In genomic region chr7:5424689-5425506, GRCh38 we compare ENCODE assay signal across 8 cellular contexts. TPM values are rescaled to one million over a fixed set of nuclear protein-coding genes. Genes with fewer than 3 reads are reported as not detected.
DNase-seq lines count a peak whose midpoint lies in the region; ATAC-seq, FAIRE-seq and TF ChIP-seq lines count a peak whose summit lies in the region.

No MANE protein-coding gene starts in this region.

- H3K36me3 ChIP-seq in breast epithelium (no peaks in the 10 kb centered on the region), keratinocyte (ENCODE audit: control insufficient read depth in 2 of 2, extremely low read depth in 1 of 2, insufficient read depth in 2 of 2, low read length in 2 of 2) (no peaks in the 10 kb centered on the region), smooth muscle cell (ENCODE audit: low read depth) (no peaks in the 10 kb centered on the region)

- no peak for FAIRE-seq in keratinocyte (lab: Jason Lieb, UNC)

- H3K79me2 ChIP-seq in keratinocyte (ENCODE audit: control insufficient read depth, insufficient read depth, low read length) (peaks cover 78% of the 10 kb centered on the region), smooth muscle cell (ENCODE audit: low read depth) (peaks cover 52% of the 10 kb centered on the region)

- no peaks in the 10 kb centered on the region for H3F3A ChIP-seq in smooth muscle cell (ENCODE audit: low read depth)

- no peaks in the 10 kb centered on the region for H3K9me1 ChIP-seq in keratinocyte (ENCODE audit: control insufficient read depth, extremely low read depth, insufficient read depth, low read length)

- H2AFZ ChIP-seq in keratinocyte (ENCODE audit: control insufficient read depth, low read length) = no peak overlapping the region
- H2AFZ ChIP-seq in smooth muscle cell (ENCODE audit: low read depth) = peak overlapping the region; percentile 7

- no peaks in the 10 kb centered on the region for H3K9me3 ChIP-seq in breast epithelium
- no peaks in the 10 kb centered on the region for H3K9me3 ChIP-seq in keratinocyte (ENCODE audit: control insufficient read depth, low read depth, low read length)
- H3K9me3 ChIP-seq in smooth muscle cell (replicated peaks; ENCODE audit: low read depth) = no peaks in the 10 kb centered on the region

- H4K20me1 ChIP-seq in keratinocyte (ENCODE audit: control insufficient read depth, extremely low read depth, insufficient read depth, low read length) (no peaks in the 10 kb centered on the region), smooth muscle cell (ENCODE audit: low read depth) (peaks cover 12% of the 10 kb centered on the region)

- peak; percentile 2 for DNase-seq in activated effector memory CD4-positive, alpha-beta T cell treated with Interleukin-2 at 50 U/mL for 16 hours
- DNase-seq in activated effector memory CD4-positive, alpha-beta T cell treated with anti-CD3 and anti-CD28 coated beads, Interleukin-2, amount 50 U/mL, for 16 hours = no peak
- peak; percentile 78 for DNase-seq in NCI-H82 treated with DMSO at 0.1 percent for 48 hours (lab: John Stamatoyannopoulos, UW; ENCODE audit: unreplicated experiment)
- no peak for DNase-seq in breast epithelium (ENCODE audit: low spot score in 2 of 2)
- no peak for DNase-seq in keratinocyte (ENCODE audit: low read depth, low spot score)
- DNase-seq in smooth muscle cell (lab: John Stamatoyannopoulos, UW; ENCODE audit: unreplicated experiment) = no peak
- no peak for DNase-seq in NCI-H1436 treated with DMSO at 0.1 percent for 48 hours (lab: John Stamatoyannopoulos, UW)

- peak overlapping the region; percentile 99 for H3K27ac ChIP-seq in breast epithelium
- peak overlapping the region; percentile 96 for H3K27ac ChIP-seq in keratinocyte (ENCODE audit: control insufficient read depth, insufficient read depth, low read length)
- H3K27ac ChIP-seq in smooth muscle cell (ENCODE audit: low read depth) = peak overlapping the region; percentile 97

- TF ChIP-seq POLR2A in breast epithelium (IDR thresholded peaks at IDR 0.05) = no peak

- ATAC-seq in GM18873 (IDR thresholded peaks at IDR 0.05; ENCODE audit: low FRiP score, unreplicated experiment) = no peak

- peak overlapping the region; percentile 99 for H3K9ac ChIP-seq in keratinocyte (ENCODE audit: control insufficient read depth, extremely low read depth, insufficient read depth, low read length)
- peak overlapping the region; percentile 89 for H3K9ac ChIP-seq in smooth muscle cell (ENCODE audit: low read depth)

- H3K27me3 ChIP-seq in breast epithelium (no peaks in the 10 kb centered on the region), keratinocyte (ENCODE audit: control insufficient read depth, extremely low read depth, insufficient read depth, low read length) (no peaks in the 10 kb centered on the region), smooth muscle cell (ENCODE audit: low read depth) (no peaks in the 10 kb centered on the region)

- intact Hi-C loops in breast epithelium (cut with DNase I; ENCODE audit: low total_unique reads) = no loop called here

- TF ChIP-seq CTCF in breast epithelium (IDR thresholded peaks at IDR 0.05) (no peak), keratinocyte (optimal IDR thresholded peaks at IDR 0.05 in 1 of 3, IDR thresholded peaks at IDR 0.05 in 1 of 3, conservative IDR thresholded peaks at IDR 0.05 in 1 of 3; ENCODE audit: extremely low read depth in 1 of 3, insufficient read depth in 2 of 3, low read length in 3 of 3) (no peak), smooth muscle cell (IDR thresholded peaks at IDR 0.05; ENCODE audit: borderline replicate concordance, insufficient read depth, poor library complexity, severe bottlenecking) (no peak)

- H3K4me1 ChIP-seq in breast epithelium = peaks cover 0 to 7% of the 10 kb centered on the region in 2 donors
- no peaks in the 10 kb centered on the region for H3K4me1 ChIP-seq in keratinocyte (ENCODE audit: control insufficient read depth, extremely low read depth, insufficient read depth, low read length)
- peaks cover 18% of the 10 kb centered on the region for H3K4me1 ChIP-seq in smooth muscle cell (ENCODE audit: low read depth)

- 1% methylated on average over 50 of the region's 55 CpGs for WGBS in smooth muscle cell (ENCODE audit: low lambda C conversion rate)

- dilution Hi-C loops in keratinocyte (cut with MboI; ENCODE audit: extremely low pct_ligation_motif_present, low sequenced_read_pairs) = no loop called here

- H3K4me3 ChIP-seq in breast epithelium (peak overlapping the region; percentile 93 to 98 (median 95)), keratinocyte (ENCODE audit: control insufficient read depth in 2 of 3, extremely low read depth in 1 of 3, insufficient read depth in 2 of 3, low read depth in 1 of 3, low read length in 3 of 3) (peak overlapping the region; percentile 87 to 94 (median 93)), smooth muscle cell (peak overlapping the region; percentile 74)

- peak overlapping the region; percentile 83 for H3K4me2 ChIP-seq in keratinocyte (ENCODE audit: control insufficient read depth, extremely low read depth, insufficient read depth, low read depth, low read length)
- peak overlapping the region; percentile 92 for H3K4me2 ChIP-seq in smooth muscle cell

RNA-seq across cellular contexts. Expression of gene TNRC18, which starts 1.3 kb away (rescaled TPM):
- total RNA-seq in breast epithelium = 10 to 100 TPM; 32.2 to 72.4 (median 36.9) TPM
- polyA plus RNA-seq in keratinocyte = 9.3 to 25.7 TPM (median 13.2 TPM) in 3 replicates
- polyA plus RNA-seq in keratinocyte (2011; ENCODE audit: low read depth) = 18.5 TPM
- polyA plus RNA-seq in keratinocyte (2011; cell fraction: cytosol; rRNA removed) = 7.1 and 13.8 TPM in 2 replicates
- 62.2 and 62.8 TPM in 2 replicates for polyA plus RNA-seq in keratinocyte (2011; cell fraction: nucleus; rRNA removed)
- 15.0 and 64.6 TPM in 2 replicates for polyA plus RNA-seq in keratinocyte (2012; ENCODE audit: low replicate concordance)
- polyA minus RNA-seq in keratinocyte = 29.6 to 131 TPM (median 30.0 TPM) in 3 replicates
- 74.2 TPM for polyA minus RNA-seq in keratinocyte (2011; cell fraction: cytosol; rRNA and poly(A)+ RNA removed)
- polyA minus RNA-seq in keratinocyte (2011; cell fraction: nucleus; rRNA and poly(A)+ RNA removed) = 86.9 and 115 TPM in 2 replicates
- 16.9 and 40.3 TPM in 2 replicates for total RNA-seq in smooth muscle cell
- 6.4 and 11.7 TPM in 2 replicates for polyA plus RNA-seq in smooth muscle cell

Comparison
In these comparisons a context has a peak if more than half of its experiments do, and no peak if none do; other contexts are left out.
1. DNase-seq: peak in activated effector memory CD4-positive, alpha-beta T cell treated with Interleukin-2 at 50 U/mL for 16 hours (single experiment) and NCI-H82 treated with DMSO at 0.1 percent for 48 hours (single experiment); none in activated effector memory CD4-positive, alpha-beta T cell treated with anti-CD3 and anti-CD28 coated beads, Interleukin-2, amount 50 U/mL, for 16 hours (single experiment), breast epithelium (0 of 2), keratinocyte (single experiment), smooth muscle cell (single experiment) and NCI-H1436 treated with DMSO at 0.1 percent for 48 hours (single experiment).
2. Peak in every context shown above with its lines, with median percentiles within 50 percentile points of each other: H3K27ac ChIP-seq and H3K4me3 ChIP-seq.